ENCODE assay signal across 2 cellular contexts in genomic region chr6:39343461-39343870, GRCh38.
TF ChIP-seq lines count a peak whose summit lies in the region.

No MANE protein-coding gene starts in this region.

TF ChIP-seq in GM12878, 131 proteins besides CTCF, POLR2A, EP300 and RAD21:
- no peak for TF ChIP-seq EZH2 (IDR thresholded peaks at IDR 0.05; ENCODE audit: borderline replicate concordance, control insufficient read depth, low read depth, low read length)
- no peak for TF ChIP-seq BACH1 (IDR thresholded peaks at IDR 0.05; ENCODE audit: borderline replicate concordance)
- TF ChIP-seq JUND (IDR thresholded peaks at IDR 0.05; ENCODE audit: low read depth, low read length), result no peak
- TF ChIP-seq CEBPZ (IDR thresholded peaks at IDR 0.05; ENCODE audit: low read depth, low read length), result no peak
- no peak for TF ChIP-seq CREM (IDR thresholded peaks at IDR 0.05; ENCODE audit: low read depth)
- no peak for TF ChIP-seq CHD2 (IDR thresholded peaks at IDR 0.05; ENCODE audit: borderline replicate concordance, low read depth, low read length)
- no peak for TF ChIP-seq MXI1 (IDR thresholded peaks at IDR 0.05; ENCODE audit: low read depth, low read length)

TF ChIP-seq in HepG2, 621 proteins besides CTCF, POLR2A, EP300 and RAD21:
- TF ChIP-seq ZNF430 (CRISPR knock-in tag; IDR thresholded peaks at IDR 0.05) (no peak), ZBTB21 (CRISPR knock-in tag; IDR thresholded peaks at IDR 0.05) (no peak), ZBTB37 (CRISPR knock-in tag; IDR thresholded peaks at IDR 0.05) (no peak), YEATS2 (CRISPR knock-in tag; IDR thresholded peaks at IDR 0.05; ENCODE audit: borderline replicate concordance) (no peak), U2AF2 (IDR thresholded peaks at IDR 0.05; ENCODE audit: low read depth, low read length) (no peak), SOX5 (CRISPR knock-in tag; IDR thresholded peaks at IDR 0.05; ENCODE audit: borderline replicate concordance) (no peak), ZBTB34 (CRISPR knock-in tag; IDR thresholded peaks at IDR 0.05) (no peak), WIZ (CRISPR knock-in tag; IDR thresholded peaks at IDR 0.05) (no peak), ZMYM4 (CRISPR knock-in tag; IDR thresholded peaks at IDR 0.05) (no peak), SNRNP70 (IDR thresholded peaks at IDR 0.05; ENCODE audit: low read depth, low read length) (no peak), ZNF513 (CRISPR knock-in tag; conservative IDR thresholded peaks at IDR 0.05) (no peak), ZBTB44 (CRISPR knock-in tag; IDR thresholded peaks at IDR 0.05) (no peak), ZNF878 (CRISPR knock-in tag; IDR thresholded peaks at IDR 0.05) (no peak), MTF1 (CRISPR knock-in tag; IDR thresholded peaks at IDR 0.05) (no peak), ZNF780A (CRISPR knock-in tag; IDR thresholded peaks at IDR 0.05) (no peak), IRF9 (CRISPR knock-in tag; IDR thresholded peaks at IDR 0.05; ENCODE audit: borderline replicate concordance) (no peak), ZNF615 (CRISPR knock-in tag; IDR thresholded peaks at IDR 0.05; ENCODE audit: borderline replicate concordance) (no peak), ZFP1 (CRISPR knock-in tag; IDR thresholded peaks at IDR 0.05) (no peak)
